In the genomic region with DNA sequence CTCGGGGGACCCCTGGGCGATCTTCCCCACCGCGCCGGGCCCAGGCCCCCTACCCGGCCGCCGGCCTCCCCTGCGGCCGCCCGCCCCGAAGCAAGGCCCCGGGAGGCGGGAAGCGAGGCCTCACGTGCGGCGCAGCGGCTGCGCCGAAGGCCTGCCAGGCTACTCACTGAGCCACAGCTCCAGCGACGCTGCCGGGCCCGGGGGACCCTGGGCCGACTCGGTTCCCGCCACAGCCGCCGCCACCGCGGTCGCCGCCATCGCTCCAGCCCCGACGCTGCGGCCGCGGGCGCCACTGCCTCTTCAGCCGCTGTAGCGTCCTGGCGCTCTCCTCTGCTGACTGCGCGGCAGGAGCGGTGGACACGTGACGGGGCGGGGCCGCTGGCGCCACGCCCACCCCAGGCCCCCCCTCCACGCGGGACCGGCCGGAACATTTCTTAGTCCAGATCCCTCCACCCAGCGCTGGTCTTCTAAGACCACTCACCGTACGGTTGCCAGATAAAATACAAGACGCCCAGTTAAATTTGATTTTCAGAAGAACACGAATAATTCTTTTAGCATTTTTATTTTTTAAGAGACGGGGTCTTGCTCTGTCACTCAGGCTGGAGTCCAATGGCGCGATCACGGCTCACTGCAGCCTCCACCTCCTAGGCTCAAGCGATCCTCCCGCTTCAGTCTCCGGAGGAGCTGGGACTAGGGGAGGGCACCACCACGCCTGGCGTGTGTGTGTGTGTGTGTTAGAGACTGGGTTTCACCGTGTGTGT, we compare ENCODE assay signal across 1 cellular context.
TF ChIP-seq lines count a peak whose summit lies in the region.

A gene with protein sequence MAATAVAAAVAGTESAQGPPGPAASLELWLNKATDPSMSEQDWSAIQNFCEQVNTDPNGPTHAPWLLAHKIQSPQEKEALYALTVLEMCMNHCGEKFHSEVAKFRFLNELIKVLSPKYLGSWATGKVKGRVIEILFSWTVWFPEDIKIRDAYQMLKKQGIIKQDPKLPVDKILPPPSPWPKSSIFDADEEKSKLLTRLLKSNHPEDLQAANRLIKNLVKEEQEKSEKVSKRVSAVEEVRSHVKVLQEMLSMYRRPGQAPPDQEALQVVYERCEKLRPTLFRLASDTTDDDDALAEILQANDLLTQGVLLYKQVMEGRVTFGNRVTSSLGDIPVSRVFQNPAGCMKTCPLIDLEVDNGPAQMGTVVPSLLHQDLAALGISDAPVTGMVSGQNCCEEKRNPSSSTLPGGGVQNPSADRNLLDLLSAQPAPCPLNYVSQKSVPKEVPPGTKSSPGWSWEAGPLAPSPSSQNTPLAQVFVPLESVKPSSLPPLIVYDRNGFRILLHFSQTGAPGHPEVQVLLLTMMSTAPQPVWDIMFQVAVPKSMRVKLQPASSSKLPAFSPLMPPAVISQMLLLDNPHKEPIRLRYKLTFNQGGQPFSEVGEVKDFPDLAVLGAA (minus strand): TSS at position 341 of the 761 bp plus-strand sequence. CDS start 83 bp downstream, at position 258.

TF ChIP-seq in K562, 482 proteins besides CTCF, POLR2A, EP300 and RAD21 (continued from another document and continues in another):
- TF ChIP-seq RNF219 (CRISPR knock-in tag; IDR thresholded peaks at IDR 0.05): no peak
- TF ChIP-seq RBM14 (IDR thresholded peaks at IDR 0.05; ENCODE audit: borderline replicate concordance, insufficient read depth, low read depth, low read length): no peak
- TF ChIP-seq ATF2 (CRISPR knock-in tag; IDR thresholded peaks at IDR 0.05): no peak
- TF ChIP-seq TEAD4 (IDR thresholded peaks at IDR 0.05; ENCODE audit: low read length): no peak
- TF ChIP-seq TEAD4 (CRISPR knock-in tag; IDR thresholded peaks at IDR 0.05; ENCODE audit: borderline replicate concordance): peak; percentile 66; the same call in 1 of the 2 replicates
- TF ChIP-seq CCNT2 (IDR thresholded peaks at IDR 0.05; ENCODE audit: borderline replicate concordance, extremely low read depth, insufficient read length, low read depth, low read length): peak; percentile 84
- TF ChIP-seq ERF (CRISPR knock-in tag; IDR thresholded peaks at IDR 0.05): peak; percentile 91
- TF ChIP-seq, protein P1, sequence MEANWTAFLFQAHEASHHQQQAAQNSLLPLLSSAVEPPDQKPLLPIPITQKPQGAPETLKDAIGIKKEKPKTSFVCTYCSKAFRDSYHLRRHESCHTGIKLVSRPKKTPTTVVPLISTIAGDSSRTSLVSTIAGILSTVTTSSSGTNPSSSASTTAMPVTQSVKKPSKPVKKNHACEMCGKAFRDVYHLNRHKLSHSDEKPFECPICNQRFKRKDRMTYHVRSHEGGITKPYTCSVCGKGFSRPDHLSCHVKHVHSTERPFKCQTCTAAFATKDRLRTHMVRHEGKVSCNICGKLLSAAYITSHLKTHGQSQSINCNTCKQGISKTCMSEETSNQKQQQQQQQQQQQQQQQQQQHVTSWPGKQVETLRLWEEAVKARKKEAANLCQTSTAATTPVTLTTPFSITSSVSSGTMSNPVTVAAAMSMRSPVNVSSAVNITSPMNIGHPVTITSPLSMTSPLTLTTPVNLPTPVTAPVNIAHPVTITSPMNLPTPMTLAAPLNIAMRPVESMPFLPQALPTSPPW (CRISPR knock-in tag; IDR thresholded peaks at IDR 0.05): peak; percentile 98
- peak in 1 of 2 experiments; percentile 86; a peak in 1 of 4 replicates for TF ChIP-seq SIN3A (IDR thresholded peaks at IDR 0.05; ENCODE audit: borderline replicate concordance in 2 of 2, control insufficient read depth in 1 of 2, low read depth in 2 of 2, low read length in 2 of 2)
- TF ChIP-seq, protein P2, sequence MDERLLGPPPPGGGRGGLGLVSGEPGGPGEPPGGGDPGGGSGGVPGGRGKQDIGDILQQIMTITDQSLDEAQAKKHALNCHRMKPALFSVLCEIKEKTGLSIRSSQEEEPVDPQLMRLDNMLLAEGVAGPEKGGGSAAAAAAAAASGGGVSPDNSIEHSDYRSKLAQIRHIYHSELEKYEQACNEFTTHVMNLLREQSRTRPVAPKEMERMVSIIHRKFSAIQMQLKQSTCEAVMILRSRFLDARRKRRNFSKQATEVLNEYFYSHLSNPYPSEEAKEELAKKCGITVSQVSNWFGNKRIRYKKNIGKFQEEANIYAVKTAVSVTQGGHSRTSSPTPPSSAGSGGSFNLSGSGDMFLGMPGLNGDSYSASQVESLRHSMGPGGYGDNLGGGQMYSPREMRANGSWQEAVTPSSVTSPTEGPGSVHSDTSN (CRISPR knock-in tag; IDR thresholded peaks at IDR 0.05; ENCODE audit: low read depth): 0 out of 2 replicates have a peak, but pooled peaks have one; percentile 25
- TF ChIP-seq, protein P2 (tag; conservative IDR thresholded peaks at IDR 0.05; ENCODE audit: low read depth): no peak; the same call in 1 of the 2 replicates
- TF ChIP-seq CBX5 (IDR thresholded peaks at IDR 0.05; ENCODE audit: borderline replicate concordance, low read depth): no peak
- TF ChIP-seq NR1H2 (CRISPR knock-in tag; IDR thresholded peaks at IDR 0.05): no peak
- no peak for TF ChIP-seq PTRF (tag; IDR thresholded peaks at IDR 0.05)
- TF ChIP-seq ZC3H8 (IDR thresholded peaks at IDR 0.05): no peak
- no peak for TF ChIP-seq FOXM1 (IDR thresholded peaks at IDR 0.05; ENCODE audit: low read depth)
- 0 out of 2 replicates have a peak, but pooled peaks have one; percentile 68 for TF ChIP-seq FOXM1 (CRISPR knock-in tag; IDR thresholded peaks at IDR 0.05; ENCODE audit: low read depth)
- no peak for TF ChIP-seq KAT2B (IDR thresholded peaks at IDR 0.05; ENCODE audit: low read depth, low read length)
- TF ChIP-seq RBM22 (IDR thresholded peaks at IDR 0.05; ENCODE audit: low read depth, low read length, poor library complexity, severe bottlenecking): peak; percentile 55
- peak; percentile 99 for TF ChIP-seq L3MBTL2 (IDR thresholded peaks at IDR 0.05)
- peak; percentile 78; the same call in 1 of the 2 replicates for TF ChIP-seq HDGF (IDR thresholded peaks at IDR 0.05)
- peak; percentile 70 for TF ChIP-seq SIN3B (IDR thresholded peaks at IDR 0.05; ENCODE audit: low read depth)
- TF ChIP-seq, protein P3, sequence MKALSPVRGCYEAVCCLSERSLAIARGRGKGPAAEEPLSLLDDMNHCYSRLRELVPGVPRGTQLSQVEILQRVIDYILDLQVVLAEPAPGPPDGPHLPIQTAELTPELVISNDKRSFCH (CRISPR knock-in tag; IDR thresholded peaks at IDR 0.05): no peak
- TF ChIP-seq, protein P3 (tag; IDR thresholded peaks at IDR 0.05): peak; percentile 55; the same call in 1 of the 2 replicates
- TF ChIP-seq SUPT5H (IDR thresholded peaks at IDR 0.05): peak; percentile 45; the same call in 1 of the 2 replicates
- TF ChIP-seq YY1 (IDR thresholded peaks at IDR 0.05; ENCODE audit: borderline replicate concordance in 1 of 3, control insufficient read depth in 1 of 3, extremely low read depth in 1 of 3, insufficient read depth in 3 of 3, insufficient read length in 1 of 3, insufficient replicate concordance in 2 of 3, low read depth in 1 of 3, low read length in 2 of 3): peak; percentile 28 to 79 (median 78)
- TF ChIP-seq, protein P4, sequence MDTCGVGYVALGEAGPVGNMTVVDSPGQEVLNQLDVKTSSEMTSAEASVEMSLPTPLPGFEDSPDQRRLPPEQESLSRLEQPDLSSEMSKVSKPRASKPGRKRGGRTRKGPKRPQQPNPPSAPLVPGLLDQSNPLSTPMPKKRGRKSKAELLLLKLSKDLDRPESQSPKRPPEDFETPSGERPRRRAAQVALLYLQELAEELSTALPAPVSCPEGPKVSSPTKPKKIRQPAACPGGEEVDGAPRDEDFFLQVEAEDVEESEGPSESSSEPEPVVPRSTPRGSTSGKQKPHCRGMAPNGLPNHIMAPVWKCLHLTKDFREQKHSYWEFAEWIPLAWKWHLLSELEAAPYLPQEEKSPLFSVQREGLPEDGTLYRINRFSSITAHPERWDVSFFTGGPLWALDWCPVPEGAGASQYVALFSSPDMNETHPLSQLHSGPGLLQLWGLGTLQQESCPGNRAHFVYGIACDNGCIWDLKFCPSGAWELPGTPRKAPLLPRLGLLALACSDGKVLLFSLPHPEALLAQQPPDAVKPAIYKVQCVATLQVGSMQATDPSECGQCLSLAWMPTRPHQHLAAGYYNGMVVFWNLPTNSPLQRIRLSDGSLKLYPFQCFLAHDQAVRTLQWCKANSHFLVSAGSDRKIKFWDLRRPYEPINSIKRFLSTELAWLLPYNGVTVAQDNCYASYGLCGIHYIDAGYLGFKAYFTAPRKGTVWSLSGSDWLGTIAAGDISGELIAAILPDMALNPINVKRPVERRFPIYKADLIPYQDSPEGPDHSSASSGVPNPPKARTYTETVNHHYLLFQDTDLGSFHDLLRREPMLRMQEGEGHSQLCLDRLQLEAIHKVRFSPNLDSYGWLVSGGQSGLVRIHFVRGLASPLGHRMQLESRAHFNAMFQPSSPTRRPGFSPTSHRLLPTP (IDR thresholded peaks at IDR 0.05; ENCODE audit: borderline replicate concordance, extremely low read depth, insufficient read length): no peak
- peak; percentile 45; the same call in 1 of the 2 replicates for TF ChIP-seq ESRRA (IDR thresholded peaks at IDR 0.05; ENCODE audit: borderline replicate concordance, low read depth)
- no peak for TF ChIP-seq ATF1 (CRISPR knock-in tag; IDR thresholded peaks at IDR 0.05)
- peak; percentile 35 for TF ChIP-seq ATF1 (tag; IDR thresholded peaks at IDR 0.05)
- peak; percentile 83 for TF ChIP-seq MYC (IDR thresholded peaks at IDR 0.05; ENCODE audit: low read depth, low read length)
- no peak for TF ChIP-seq MYC (CRISPR knock-in tag; IDR thresholded peaks at IDR 0.05; ENCODE audit: borderline replicate concordance, low read depth)
- TF ChIP-seq ZNF444 (CRISPR knock-in tag; IDR thresholded peaks at IDR 0.05): no peak
- TF ChIP-seq PHB (CRISPR knock-in tag; IDR thresholded peaks at IDR 0.05): no peak
- TF ChIP-seq FOXP1 (CRISPR knock-in tag; IDR thresholded peaks at IDR 0.05): peak; percentile 73; the same call in 1 of the 2 replicates
- TF ChIP-seq ZNF76 (CRISPR knock-in tag; IDR thresholded peaks at IDR 0.05; ENCODE audit: borderline replicate concordance): 0 out of 2 replicates have a peak, but pooled peaks have one; percentile 48
- peak; percentile 95 for TF ChIP-seq BHLHE40 (IDR thresholded peaks at IDR 0.05; ENCODE audit: low read length)
- peak; percentile 70; the same call in 1 of the 2 replicates for TF ChIP-seq POLR2AphosphoS5 (IDR thresholded peaks at IDR 0.05; ENCODE audit: control insufficient read depth, insufficient read depth, low read depth, low read length)
- TF ChIP-seq, protein P5, sequence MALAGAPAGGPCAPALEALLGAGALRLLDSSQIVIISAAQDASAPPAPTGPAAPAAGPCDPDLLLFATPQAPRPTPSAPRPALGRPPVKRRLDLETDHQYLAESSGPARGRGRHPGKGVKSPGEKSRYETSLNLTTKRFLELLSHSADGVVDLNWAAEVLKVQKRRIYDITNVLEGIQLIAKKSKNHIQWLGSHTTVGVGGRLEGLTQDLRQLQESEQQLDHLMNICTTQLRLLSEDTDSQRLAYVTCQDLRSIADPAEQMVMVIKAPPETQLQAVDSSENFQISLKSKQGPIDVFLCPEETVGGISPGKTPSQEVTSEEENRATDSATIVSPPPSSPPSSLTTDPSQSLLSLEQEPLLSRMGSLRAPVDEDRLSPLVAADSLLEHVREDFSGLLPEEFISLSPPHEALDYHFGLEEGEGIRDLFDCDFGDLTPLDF (CRISPR knock-in tag; IDR thresholded peaks at IDR 0.05): peak; percentile 76
- peak; percentile 65; the same call in 1 of the 2 replicates for TF ChIP-seq BCOR (IDR thresholded peaks at IDR 0.05)
- TF ChIP-seq CLOCK (CRISPR knock-in tag; IDR thresholded peaks at IDR 0.05; ENCODE audit: borderline replicate concordance): peak; percentile 92
